In genomic region chr20:4950841-4951240, GRCh38 we compare ENCODE assay signal across 13 cellular contexts. TPM values are rescaled to one million over a fixed set of nuclear protein-coding genes. Genes with fewer than 3 reads are reported as not detected.
DNase-seq lines count a peak whose midpoint lies in the region; ATAC-seq and TF ChIP-seq lines count a peak whose summit lies in the region.
"Had no signal": no experiment of that assay in that cellular context is flagged by ENCODE, and none has a peak within 500 bp of the region (broad histone marks: within the 10 kb centered on the region; RNA-seq: fewer than 3 reads in every experiment).

No MANE protein-coding gene starts in this region.

- H2BK5ac ChIP-seq in trophoblast cell (ENCODE audit: low read depth, low read length, poor library complexity) = no peak overlapping the region

- H3K4me1 ChIP-seq in ascending aorta = peaks cover 5 to 18% of the 10 kb centered on the region in 2 donors
- no peaks in the 10 kb centered on the region for H3K4me1 ChIP-seq in foreskin keratinocyte
- H3K4me1 ChIP-seq in skeletal muscle satellite cell (ENCODE audit: control insufficient read depth, insufficient read depth, low read length) = peaks cover 11% of the 10 kb centered on the region
- no peaks in the 10 kb centered on the region for H3K4me1 ChIP-seq in trophoblast cell (ENCODE audit: control insufficient read depth in 1 of 2, insufficient read depth in 2 of 2, low read length in 2 of 2)

- H3K4me3 ChIP-seq in AG04450 (ENCODE audit: low read depth, low read length) = no peak overlapping the region
- no peak overlapping the region for H3K4me3 ChIP-seq in ascending aorta
- H3K4me3 ChIP-seq in skeletal muscle satellite cell (ENCODE audit: low read length) = no peak overlapping the region
- no peak overlapping the region for H3K4me3 ChIP-seq in trophoblast cell (ENCODE audit: low read depth, low read length)
- H3K4me3 ChIP-seq: heart left ventricle had no signal

- intact Hi-C loops in ascending aorta (cut with DNase I) = loop anchor here (2.0 to 10.0 kb wide), 3 partner anchors 24 to 346 kb away; no protein-coding TSS in a partner anchor

- no peak overlapping the region for H2AFZ ChIP-seq in trophoblast cell (ENCODE audit: insufficient read depth, low read length, poor library complexity)

- H3K27me3 ChIP-seq in AG04450 (ENCODE audit: control insufficient read depth, insufficient read depth, low read length) (no peaks in the 10 kb centered on the region), ascending aorta (no peaks in the 10 kb centered on the region), foreskin keratinocyte (no peaks in the 10 kb centered on the region), skeletal muscle satellite cell (ENCODE audit: control insufficient read depth, insufficient read depth, low read length) (no peaks in the 10 kb centered on the region), trophoblast cell (ENCODE audit: insufficient read depth, low read length) (no peaks in the 10 kb centered on the region)
- H3K27me3 ChIP-seq: heart left ventricle had no signal

- no peak for TF ChIP-seq CTCF in AG04450 (IDR thresholded peaks at IDR 0.05; ENCODE audit: low read depth, low read length)
- no peak for TF ChIP-seq CTCF in ascending aorta (IDR thresholded peaks at IDR 0.05)
- no peak for TF ChIP-seq CTCF in foreskin keratinocyte (conservative IDR thresholded peaks at IDR 0.05)

- H2BK120ac ChIP-seq in trophoblast cell (ENCODE audit: insufficient read depth, low read length, poor library complexity) = no peak overlapping the region

- H3K9ac ChIP-seq in skeletal muscle satellite cell (ENCODE audit: low read depth, low read length) = peak overlapping the region; percentile 53
- no peak overlapping the region for H3K9ac ChIP-seq in trophoblast cell (ENCODE audit: low read length)

- peak overlapping the region; percentile 60 for H3K4me2 ChIP-seq in skeletal muscle satellite cell (ENCODE audit: low read length)
- H3K4me2 ChIP-seq in trophoblast cell (ENCODE audit: low read length) = no peak overlapping the region

- no peak overlapping the region for H2BK12ac ChIP-seq in trophoblast cell (ENCODE audit: low read length)

- H4K91ac ChIP-seq in trophoblast cell (ENCODE audit: low read depth, low read length) = no peak overlapping the region

- H3K9me3 ChIP-seq in AG04450 (ENCODE audit: control insufficient read depth, insufficient read depth, low read length) (no peaks in the 10 kb centered on the region), ascending aorta (no peaks in the 10 kb centered on the region), skeletal muscle satellite cell (replicated peaks; ENCODE audit: low read length) (no peaks in the 10 kb centered on the region), trophoblast cell (ENCODE audit: insufficient read depth, low read depth, low read length) (no peaks in the 10 kb centered on the region)
- H3K9me3 ChIP-seq: heart left ventricle had no signal

- ATAC-seq in foreskin keratinocyte (no peak), GM21526 (IDR thresholded peaks at IDR 0.05; ENCODE audit: low FRiP score, unreplicated experiment) (no peak)

- H3K36me3 ChIP-seq in ascending aorta = no peaks in the 10 kb centered on the region
- H3K36me3 ChIP-seq in skeletal muscle satellite cell (ENCODE audit: insufficient read depth, low read length) = no peaks in the 10 kb centered on the region
- no peaks in the 10 kb centered on the region for H3K36me3 ChIP-seq in trophoblast cell (ENCODE audit: control insufficient read depth in 1 of 2, insufficient read depth in 2 of 2, low read length in 2 of 2)

- DNase-seq in AG04450 (ENCODE audit: low read depth, low spot score) (no peak), ascending aorta (ENCODE audit: low spot score in 2 of 2) (no peak), foreskin keratinocyte (no peak), trophoblast cell (no peak), LoVo (ENCODE audit: low spot score) (no peak), GOT3 (lab: John Stamatoyannopoulos, UW) (no peak)
- DNase-seq: activated CD4-positive, alpha-beta T cell treated with anti-CD3 and anti-CD28 coated beads for 4 hours; activated T-cell treated with anti-CD3 and anti-CD28 coated beads, Interleukin-2, amount 50 U/mL, for 48 hours; NCI-H1092; NCI-H345 had no signal

- no peak overlapping the region for H2AK5ac ChIP-seq in trophoblast cell (ENCODE audit: low read length)

- no peak overlapping the region for H3K23ac ChIP-seq in trophoblast cell (ENCODE audit: low read length)

- no peak overlapping the region for H4K12ac ChIP-seq in trophoblast cell (ENCODE audit: low read depth, low read length)

- no peaks in the 10 kb centered on the region for H3K79me1 ChIP-seq in trophoblast cell (ENCODE audit: low read length)

- no CpG with 5 or more reads among the region's 4 CpGs for WGBS in trophoblast cell (ENCODE audit: extremely low coverage, insufficient coverage, insufficient read length)

- no peak overlapping the region for H4K8ac ChIP-seq in trophoblast cell (ENCODE audit: low read depth, low read length)

- H3K27ac ChIP-seq in AG04450 (ENCODE audit: low read depth, low read length) (peak overlapping the region; percentile 72), ascending aorta (peak overlapping the region; percentile 74 to 77), foreskin keratinocyte (peak overlapping the region; percentile 66), trophoblast cell (ENCODE audit: low read depth, low read length) (no peak overlapping the region)

- POLR2A ChIA-PET in AG04450 (lab: Yijun Ruan, JAX) = interaction anchor here (0.9 kb wide), 1 partner anchor 9 kb away, joined by 3 read pairs; no protein-coding TSS in a partner anchor

- no peak overlapping the region for H3K4ac ChIP-seq in trophoblast cell (ENCODE audit: low read depth, low read length)

- H3K18ac ChIP-seq in trophoblast cell (ENCODE audit: low read length) = no peak overlapping the region

- no peaks in the 10 kb centered on the region for H3K79me2 ChIP-seq in trophoblast cell (ENCODE audit: control insufficient read depth, insufficient read depth, low read length, poor library complexity)

- CTCF ChIA-PET in AG04450 (lab: Charles Lee) = interaction anchor here (0.5 to 2.6 kb wide), 9 partner anchors 19 to 343 kb away, joined by 3 to 15 read pairs (median 3); no protein-coding TSS in a partner anchor

- no peak overlapping the region for H3K14ac ChIP-seq in trophoblast cell (ENCODE audit: low read length)

RNA-seq across cellular contexts. Expression of gene SLC23A2, which starts 50.5 kb away (rescaled TPM):
- polyA plus RNA-seq in AG04450 (2011; rRNA removed) (17.9 TPM in 2 replicates), foreskin keratinocyte (3.4 and 3.5 TPM in 2 replicates)
- polyA minus RNA-seq in AG04450 (2011; rRNA and poly(A)+ RNA removed) = 28.5 and 41.9 TPM in 2 replicates
- total RNA-seq in ascending aorta (32.8 TPM), foreskin keratinocyte (12.0 and 12.7 TPM in 2 replicates)
- 9.6 and 10.9 TPM in 2 replicates for total RNA-seq in skeletal muscle satellite cell (2012; rRNA removed)
- 11.9 and 12.4 TPM in 2 replicates for polyA plus RNA-seq in trophoblast cell (2013)
